20 cellular contexts compared by ENCODE assay signal in genomic region chr10:125235093-125236069, GRCh38.
DNase-seq lines count a peak whose midpoint lies in the region; ATAC-seq, FAIRE-seq and TF ChIP-seq lines count a peak whose summit lies in the region.
"Had no signal": no experiment of that assay in that cellular context is flagged by ENCODE, and none has a peak within 500 bp of the region (broad histone marks: within the 10 kb centered on the region; RNA-seq: fewer than 3 reads in every experiment).

No MANE protein-coding gene starts in this region.

- H3K9ac ChIP-seq in HepG2 (ENCODE audit: insufficient read depth, low read depth, low read length) (no peak overlapping the region), astrocyte (ENCODE audit: low read length) (no peak overlapping the region), keratinocyte (ENCODE audit: control insufficient read depth, extremely low read depth, insufficient read depth, low read length) (no peak overlapping the region)

- H2AFZ ChIP-seq in HepG2 (ENCODE audit: low read length) (no peak overlapping the region), astrocyte (ENCODE audit: low read depth, low read length) (no peak overlapping the region), keratinocyte (ENCODE audit: control insufficient read depth, low read length) (no peak overlapping the region)
- H2AFZ ChIP-seq: PC-9 had no signal

- ATAC-seq in HepG2: no peak
- no peak for ATAC-seq in right lobe of liver
- no peak for ATAC-seq in HG03108 (IDR thresholded peaks at IDR 0.05; ENCODE audit: unreplicated experiment)
- ATAC-seq: CD8-positive, alpha-beta T cell; GM12878; HCT116 had no signal

- H3K79me2 ChIP-seq in HepG2 (ENCODE audit: insufficient read depth, low read length) (no peaks in the 10 kb centered on the region), astrocyte (ENCODE audit: insufficient read depth, low read length) (no peaks in the 10 kb centered on the region), keratinocyte (ENCODE audit: control insufficient read depth, insufficient read depth, low read length) (no peaks in the 10 kb centered on the region)

- peaks cover 23% of the 10 kb centered on the region for H3K9me3 ChIP-seq in HepG2 (ENCODE audit: low read length)
- no peaks in the 10 kb centered on the region for H3K9me3 ChIP-seq in right lobe of liver
- H3K9me3 ChIP-seq in astrocyte (ENCODE audit: insufficient read depth, low read depth, low read length): no peaks in the 10 kb centered on the region
- H3K9me3 ChIP-seq in keratinocyte (ENCODE audit: control insufficient read depth, low read depth, low read length): peaks cover 4% of the 10 kb centered on the region

- H3K27ac Mint-ChIP-seq in astrocyte (ENCODE audit: unreplicated experiment): no peak overlapping the region
- H3K27ac Mint-ChIP-seq: CD8-positive, alpha-beta T cell had no signal

- TF ChIP-seq CTCF in HepG2 (CRISPR knock-in tag; IDR thresholded peaks at IDR 0.05) (no peak), right lobe of liver (IDR thresholded peaks at IDR 0.05) (no peak), astrocyte (IDR thresholded peaks at IDR 0.05; ENCODE audit: insufficient read depth, low read depth, low read length) (no peak), keratinocyte (optimal IDR thresholded peaks at IDR 0.05 in 1 of 3, IDR thresholded peaks at IDR 0.05 in 1 of 3, conservative IDR thresholded peaks at IDR 0.05 in 1 of 3; ENCODE audit: extremely low read depth in 1 of 3, insufficient read depth in 2 of 3, low read length in 3 of 3) (no peak)

- in situ Hi-C loops in HepG2 (cut with HindIII; ENCODE audit: extremely low pct_ligation_motif_present, low pct_unique_long_range_greater_than_20kb): no loop called here

- peaks cover 13% of the 10 kb centered on the region for H3K9me3 Mint-ChIP-seq in astrocyte (ENCODE audit: unreplicated experiment)

- POLR2A ChIA-PET in HepG2 (lab: Yijun Ruan, JAX): no interaction called here

- intact Hi-C loops in HepG2 (cut with micrococcal nuclease; ENCODE audit: unreplicated experiment) (no loop called here), right lobe of liver (cut with DNase I) (no loop called here)

- H3K4me1 ChIP-seq in HepG2 (ENCODE audit: insufficient read depth, low read length): no peaks in the 10 kb centered on the region
- no peaks in the 10 kb centered on the region for H3K4me1 ChIP-seq in right lobe of liver
- H3K4me1 ChIP-seq in astrocyte (ENCODE audit: insufficient read depth, low read length): peaks cover 21% of the 10 kb centered on the region
- peaks cover 35% of the 10 kb centered on the region for H3K4me1 ChIP-seq in keratinocyte (ENCODE audit: control insufficient read depth, extremely low read depth, insufficient read depth, low read length)

- no peak for FAIRE-seq in HepG2 (lab: Jason Lieb, UNC)
- FAIRE-seq in astrocyte (lab: Jason Lieb, UNC): no peak
- peak; percentile 86 for FAIRE-seq in keratinocyte (lab: Jason Lieb, UNC)
- FAIRE-seq: GM12878 had no signal

- DNase-seq in HepG2 (ENCODE audit: low spot score): no peak
- DNase-seq in right lobe of liver: no peak
- peak; percentile 15 for DNase-seq in astrocyte (ENCODE audit: low read depth)
- DNase-seq in keratinocyte (ENCODE audit: low read depth, low spot score): no peak
- no peak for DNase-seq in cerebellar nuclear complex (lab: John Stamatoyannopoulos, UW)
- DNase-seq in NOMO-1 treated with DMSO at 0.1 percent for 48 hours (lab: John Stamatoyannopoulos, UW; ENCODE audit: unreplicated experiment): no peak
- DNase-seq: Calu3; CD8-positive, alpha-beta T cell; GOT3; Karpas-422; MM.1S; NCI-H1105; NCI-H1694; NCI-H524 treated with DMSO at 0.1 percent for 48 hours; PC-9 had no signal

- H3K36me3 Mint-ChIP-seq in astrocyte (ENCODE audit: low read depth, unreplicated experiment): no peaks in the 10 kb centered on the region
- H3K36me3 Mint-ChIP-seq: CD8-positive, alpha-beta T cell had no signal

- BruUV-seq in HepG2 (replicated peaks; lab: Mats Ljungman, UMichigan): no TSS peak

- CTCF ChIA-PET in HepG2 (lab: Yijun Ruan, JAX; ENCODE audit: low intra/inter-chr PET ratio, low total read pairs): no interaction called here

- H3K27ac ChIP-seq in HepG2 (ENCODE audit: extremely low read length, insufficient read depth, low read length) (no peak overlapping the region), right lobe of liver (no peak overlapping the region), astrocyte (ENCODE audit: low read depth, low read length) (no peak overlapping the region), keratinocyte (ENCODE audit: control insufficient read depth, insufficient read depth, low read length) (no peak overlapping the region)
- H3K27ac ChIP-seq: PC-9, RWPE1, SJSA1 had no signal

- no peak for TF ChIP-seq EP300 in HepG2 (IDR thresholded peaks at IDR 0.05; ENCODE audit: low read depth in 2 of 2, low read length in 2 of 2)
- no peak for TF ChIP-seq EP300 in HepG2 (CRISPR knock-in tag; IDR thresholded peaks at IDR 0.05; ENCODE audit: borderline replicate concordance)

- H3K27me3 ChIP-seq in HepG2 (ENCODE audit: control insufficient read depth in 1 of 2, insufficient read depth in 2 of 2, low read length in 2 of 2) (peaks cover 0 to 11% of the 10 kb centered on the region in 2 experiments; a peak in 2 of 5 replicates), right lobe of liver (no peaks in the 10 kb centered on the region), astrocyte (ENCODE audit: insufficient read depth, low read length) (no peaks in the 10 kb centered on the region), keratinocyte (ENCODE audit: control insufficient read depth, extremely low read depth, insufficient read depth, low read length) (no peaks in the 10 kb centered on the region)
- H3K27me3 ChIP-seq: SJSA1 had no signal

- H3K27me3 Mint-ChIP-seq in astrocyte (ENCODE audit: low read depth, unreplicated experiment): no peaks in the 10 kb centered on the region

- dilution Hi-C loops in keratinocyte (cut with MboI; ENCODE audit: extremely low pct_ligation_motif_present, low sequenced_read_pairs): no loop called here

- H3K9me1 ChIP-seq in keratinocyte (ENCODE audit: control insufficient read depth, extremely low read depth, insufficient read depth, low read length): no peaks in the 10 kb centered on the region

- H3K4me2 ChIP-seq in HepG2 (ENCODE audit: low read depth, low read length) (no peak overlapping the region), astrocyte (ENCODE audit: low read length) (no peak overlapping the region), keratinocyte (ENCODE audit: control insufficient read depth, extremely low read depth, insufficient read depth, low read depth, low read length) (no peak overlapping the region)
- H3K4me2 ChIP-seq: PC-9 had no signal

- H3K4me3 Mint-ChIP-seq in astrocyte (ENCODE audit: unreplicated experiment): no peak overlapping the region
- H3K4me3 Mint-ChIP-seq: CD8-positive, alpha-beta T cell had no signal

- no peaks in the 10 kb centered on the region for H4K20me1 ChIP-seq in HepG2 (ENCODE audit: insufficient read depth, low read length)
- no peaks in the 10 kb centered on the region for H4K20me1 ChIP-seq in astrocyte (ENCODE audit: insufficient read depth, low read length)
- no peaks in the 10 kb centered on the region for H4K20me1 ChIP-seq in keratinocyte (ENCODE audit: control insufficient read depth, extremely low read depth, insufficient read depth, low read length)

- no peaks in the 10 kb centered on the region for H3K36me3 ChIP-seq in HepG2 (replicated peaks in 1 of 2; ENCODE audit: control insufficient read depth in 1 of 2, insufficient read depth in 2 of 2, low read length in 2 of 2)
- H3K36me3 ChIP-seq in right lobe of liver: no peaks in the 10 kb centered on the region
- no peaks in the 10 kb centered on the region for H3K36me3 ChIP-seq in astrocyte (ENCODE audit: insufficient read depth, low read length)
- H3K36me3 ChIP-seq in keratinocyte (ENCODE audit: control insufficient read depth in 2 of 2, extremely low read depth in 1 of 2, insufficient read depth in 2 of 2, low read length in 2 of 2): no peaks in the 10 kb centered on the region
- H3K36me3 ChIP-seq: SJSA1 had no signal

- no peak for TF ChIP-seq RAD21 in HepG2 (CRISPR knock-in tag; IDR thresholded peaks at IDR 0.05)

- H3K4me3 ChIP-seq in HepG2 (replicated peaks in 1 of 3; ENCODE audit: insufficient read depth in 1 of 3, low read depth in 2 of 3, low read length in 3 of 3): no peak overlapping the region
- H3K4me3 ChIP-seq in right lobe of liver: no peak overlapping the region
- no peak overlapping the region for H3K4me3 ChIP-seq in astrocyte (ENCODE audit: insufficient read depth, low read depth, low read length)
- H3K4me3 ChIP-seq in keratinocyte (ENCODE audit: control insufficient read depth in 2 of 3, extremely low read depth in 1 of 3, insufficient read depth in 2 of 3, low read depth in 1 of 3, low read length in 3 of 3): no peak overlapping the region
- H3K4me3 ChIP-seq: GM12878, PC-9, SJSA1 had no signal

- 4% methylated on average over 6 of the region's 6 CpGs for WGBS in HepG2 (ENCODE audit: low lambda C conversion rate)
- WGBS in right lobe of liver (ENCODE audit: insufficient coverage, low coverage, low lambda C conversion rate, missing lambda C conversion rate): 58% methylated on average over 5 of the region's 6 CpGs

- no peak for TF ChIP-seq POLR2A in HepG2 (IDR thresholded peaks at IDR 0.05; ENCODE audit: insufficient read depth in 1 of 2, low read depth in 2 of 2, low read length in 2 of 2)
- no peak for TF ChIP-seq POLR2A in right lobe of liver (IDR thresholded peaks at IDR 0.05)

- H3K4me1 Mint-ChIP-seq in astrocyte (ENCODE audit: low read depth, unreplicated experiment): peaks cover 24% of the 10 kb centered on the region

TF ChIP-seq in HepG2, 621 proteins besides CTCF, POLR2A, EP300 and RAD21 (continues in another document):
- TF ChIP-seq MAFK (conservative IDR thresholded peaks at IDR 0.05 in 1 of 2, IDR thresholded peaks at IDR 0.05 in 1 of 2; ENCODE audit: low read length in 2 of 2): peak; percentile 52; a peak in 3 of 4 replicates
- TF ChIP-seq STAT6 (CRISPR knock-in tag; IDR thresholded peaks at IDR 0.05; ENCODE audit: borderline replicate concordance): no peak
